Comparison of ENCODE assay signal across 1 cellular context in genomic region chr17:79020631-79021301, GRCh38.
TF ChIP-seq lines count a peak whose summit lies in the region.

No MANE protein-coding gene starts in this region.

TF ChIP-seq in HepG2, 621 proteins besides CTCF, POLR2A, EP300 and RAD21:
- TF ChIP-seq ZFP37 (CRISPR knock-in tag; IDR thresholded peaks at IDR 0.05; ENCODE audit: borderline replicate concordance) (no peak), ZNF33A (CRISPR knock-in tag; IDR thresholded peaks at IDR 0.05; ENCODE audit: borderline replicate concordance) (no peak), RBFOX2 (IDR thresholded peaks at IDR 0.05; ENCODE audit: low read depth, low read length) (0 out of 2 replicates have a peak, but pooled peaks have one; percentile 15), MAFF (IDR thresholded peaks at IDR 0.05; ENCODE audit: low read depth, low read length) (no peak)
